Comparison of ENCODE assay signal across 8 cellular contexts in the genomic region with DNA sequence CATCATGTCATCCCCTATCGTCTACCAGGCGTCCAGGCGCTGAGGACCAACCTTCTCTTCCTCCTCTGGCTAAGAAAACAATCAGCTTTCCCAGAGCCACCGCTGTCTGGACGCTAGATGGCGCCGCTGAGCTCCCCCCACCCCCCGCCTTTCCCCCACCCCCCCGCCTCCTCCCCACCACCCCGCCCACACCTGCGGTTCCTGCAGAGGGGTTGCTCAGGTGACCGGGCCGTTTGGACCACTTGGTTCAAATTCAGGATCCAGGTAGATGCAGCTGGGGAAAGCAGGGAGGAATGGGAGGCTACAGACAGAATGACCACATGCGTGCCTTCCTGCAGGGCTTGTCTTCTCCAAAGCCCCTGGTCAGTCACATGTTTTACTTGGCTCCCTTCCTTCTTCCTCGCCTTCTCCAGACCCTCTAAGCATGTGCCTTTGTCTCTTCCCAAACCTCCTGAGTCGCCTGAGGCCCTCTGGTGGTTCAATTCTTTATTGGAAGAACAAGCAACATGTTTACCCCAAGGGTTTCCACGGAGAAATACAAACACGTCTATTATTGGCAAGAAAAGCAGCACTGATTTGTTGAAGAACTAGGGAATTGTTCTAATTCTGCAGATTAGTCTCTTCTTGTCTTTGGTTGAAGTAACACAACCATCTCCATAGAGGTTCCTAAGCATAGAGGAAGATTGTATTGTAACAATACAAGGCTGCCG. TPM values are rescaled to one million over a fixed set of nuclear protein-coding genes. Genes with fewer than 3 reads are reported as not detected.
A peak's percentile ranks its signal among the peaks of the same experiment; 100 is the strongest.
DNase-seq lines count a peak whose midpoint lies in the region; ATAC-seq and TF ChIP-seq lines count a peak whose summit lies in the region.

No MANE protein-coding gene starts in this region.

- H3K4me3 Mint-ChIP-seq in neural progenitor cell, result peak overlapping the region; percentile 34

- H4K20me1 ChIP-seq in neural progenitor cell (ENCODE audit: low read depth), result no peaks in the 10 kb centered on the region

- H3K9ac ChIP-seq in neural progenitor cell, result no peak overlapping the region

- peak overlapping the region; percentile 70 for H2AFZ ChIP-seq in neural progenitor cell (replicated peaks)

- H3K4me2 ChIP-seq in neural progenitor cell, result peak overlapping the region; percentile 61

- peaks cover 12% of the 10 kb centered on the region for H3K4me1 ChIP-seq in neural progenitor cell

- no peak overlapping the region for H3K27ac ChIP-seq in neural progenitor cell

- peaks cover 7% of the 10 kb centered on the region for H3K9me3 Mint-ChIP-seq in neural progenitor cell

- peaks cover 2% of the 10 kb centered on the region for H3K27me3 Mint-ChIP-seq in neural progenitor cell (ENCODE audit: insufficient read depth, low read depth)

- H3K9me3 ChIP-seq in neural progenitor cell (ENCODE audit: low read depth), result peaks cover 7% of the 10 kb centered on the region

- H3K4me3 ChIP-seq in fibroblast of pulmonary artery (replicated peaks; ENCODE audit: low read depth, low read length) (no peak overlapping the region), neural progenitor cell (peak overlapping the region; percentile 4)

- peaks cover 4% of the 10 kb centered on the region for H3K4me1 Mint-ChIP-seq in neural progenitor cell

- no peak for ATAC-seq in HG02678 (IDR thresholded peaks at IDR 0.05; ENCODE audit: unreplicated experiment)
- ATAC-seq in GM18868 (IDR thresholded peaks at IDR 0.05; ENCODE audit: unreplicated experiment), result no peak

- TF ChIP-seq CTCF in fibroblast of pulmonary artery (IDR thresholded peaks at IDR 0.05; ENCODE audit: low read length, missing control alignments) (peak; percentile 59), neural progenitor cell (IDR thresholded peaks at IDR 0.05) (peak; percentile 61)

- H3F3A ChIP-seq in neural progenitor cell (ENCODE audit: low read depth), result peaks cover 8% of the 10 kb centered on the region

- no peaks in the 10 kb centered on the region for H3K36me3 ChIP-seq in neural progenitor cell

- no peaks in the 10 kb centered on the region for H3K79me2 ChIP-seq in neural progenitor cell (ENCODE audit: low read depth)

- H3K27ac Mint-ChIP-seq in neural progenitor cell, result no peak overlapping the region

- no peaks in the 10 kb centered on the region for H3K36me3 Mint-ChIP-seq in neural progenitor cell

- H3K27me3 ChIP-seq in neural progenitor cell, result peaks cover 3% of the 10 kb centered on the region

- DNase-seq in COR-L47 (lab: John Stamatoyannopoulos, UW) (peak; percentile 89), HUDEP-2 (lab: John Stamatoyannopoulos, UW; ENCODE audit: unreplicated experiment in 76 of 76) (peak in 51 of 76 experiments; percentile 1 to 72 (median 26)), NCI-H82 treated with DMSO at 0.1 percent for 48 hours (lab: John Stamatoyannopoulos, UW; ENCODE audit: unreplicated experiment) (peak; percentile 79), activated T-cell treated with anti-CD3 and anti-CD28 coated beads for 48 hours (ENCODE audit: low read depth) (peak; percentile 24), fibroblast of pulmonary artery (ENCODE audit: low read depth) (peak; percentile 79), neural progenitor cell (ENCODE audit: low spot score) (peak; percentile 90)

RNA-seq across cellular contexts. Expression of a gene that starts 24.7 kb away (rescaled TPM):
- total RNA-seq in neural progenitor cell (ENCODE audit: low replicate concordance), result not detected in 2 replicates

Comparison
In these comparisons a context has a peak if more than half of its experiments do, and no peak if none do; other contexts are left out.
1. DNase-seq: peak in every context shown above with its lines; median percentile 90 in neural progenitor cell; 89 in COR-L47; 79 in NCI-H82 treated with DMSO at 0.1 percent for 48 hours; 79 in fibroblast of pulmonary artery; 26 in HUDEP-2; 24 in activated T-cell treated with anti-CD3 and anti-CD28 coated beads for 48 hours.